ENCODE assay signal across 14 cellular contexts in genomic region chr1:8590696-8591351, GRCh38.
DNase-seq lines count a peak whose midpoint lies in the region; TF ChIP-seq lines count a peak whose summit lies in the region.
"Had no signal": no experiment of that assay in that cellular context is flagged by ENCODE, and none has a peak within 500 bp of the region (broad histone marks: within the 10 kb centered on the region; RNA-seq: fewer than 3 reads in every experiment).

No MANE protein-coding gene starts in this region.

- H4K20me1 ChIP-seq in fibroblast of lung (ENCODE audit: control insufficient read depth, extremely low read depth, insufficient read depth, low read length) (no peaks in the 10 kb centered on the region), neural progenitor cell (ENCODE audit: low read depth) (peaks cover 71% of the 10 kb centered on the region)

- no peaks in the 10 kb centered on the region for H3K9me3 ChIP-seq in A673 (ENCODE audit: low read depth, low read length, poor library complexity, severe bottlenecking)
- no peaks in the 10 kb centered on the region for H3K9me3 ChIP-seq in fibroblast of lung (ENCODE audit: control insufficient read depth, insufficient read depth, low read depth, low read length)
- H3K9me3 ChIP-seq in neural progenitor cell (ENCODE audit: low read depth) = no peaks in the 10 kb centered on the region
- no peaks in the 10 kb centered on the region for H3K9me3 ChIP-seq in stomach
- H3K9me3 ChIP-seq: BE2C had no signal

- peaks cover 28% of the 10 kb centered on the region for H3F3A ChIP-seq in neural progenitor cell (ENCODE audit: low read depth)

- BruUV-seq in A673 (replicated peaks; lab: Mats Ljungman, UMichigan) = no TSS peak

- H2AFZ ChIP-seq in fibroblast of lung (ENCODE audit: low read length) (no peak overlapping the region), neural progenitor cell (replicated peaks) (no peak overlapping the region)

- H3K9me3 Mint-ChIP-seq in neural progenitor cell = peaks cover 4% of the 10 kb centered on the region

- POLR2A ChIA-PET in A673 (lab: Charles Lee; ENCODE audit: low non-redundant PET) = no interaction called here

- H3K27ac Mint-ChIP-seq in neural progenitor cell = peak overlapping the region; percentile 78
- H3K27ac Mint-ChIP-seq: activated naive CD8-positive, alpha-beta T cell treated with anti-CD3 and anti-CD28 coated beads, Interleukin-2, amount 10 ng/mL, durations not matched to agents 7 days and 5 days had no signal

- no peaks in the 10 kb centered on the region for H3K79me2 ChIP-seq in fibroblast of lung (ENCODE audit: control insufficient read depth, insufficient read depth, low read length)
- H3K79me2 ChIP-seq in neural progenitor cell (ENCODE audit: low read depth) = peaks cover 100% of the 10 kb centered on the region

- no peak for TF ChIP-seq CTCF in A673 (conservative IDR thresholded peaks at IDR 0.05; ENCODE audit: low read depth, low read length)
- TF ChIP-seq CTCF in fibroblast of lung (conservative IDR thresholded peaks at IDR 0.05 in 1 of 2, IDR thresholded peaks at IDR 0.05 in 1 of 2; ENCODE audit: low read depth in 1 of 2, low read length in 2 of 2) = no peak
- TF ChIP-seq CTCF in neural progenitor cell (IDR thresholded peaks at IDR 0.05) = no peak
- no peak for TF ChIP-seq CTCF in stomach (IDR thresholded peaks at IDR 0.05)

- peak overlapping the region; percentile 57 for H3K27ac ChIP-seq in A673 (ENCODE audit: low read depth, low read length, poor library complexity, severe bottlenecking)
- H3K27ac ChIP-seq in fibroblast of lung (ENCODE audit: insufficient read depth, low read length) = no peak overlapping the region
- peak overlapping the region; percentile 56 for H3K27ac ChIP-seq in neural progenitor cell
- H3K27ac ChIP-seq in stomach = peak overlapping the region in 2 of 5 donors; percentile 15 to 16

- no peak for DNase-seq in A673 (ENCODE audit: low spot score)
- DNase-seq in LHCN-M2 (ENCODE audit: low read depth) = peak; percentile 43
- DNase-seq in fibroblast of lung (ENCODE audit: low read depth in 2 of 2) = no peak
- no peak for DNase-seq in neural progenitor cell (ENCODE audit: low spot score)
- no peak for DNase-seq in DMS 273 (lab: John Stamatoyannopoulos, UW; ENCODE audit: unreplicated experiment)
- no peak for DNase-seq in stomach
- DNase-seq in NCI-H748 treated with DMSO at 0.1 percent for 48 hours (lab: John Stamatoyannopoulos, UW) = no peak
- DNase-seq in effector CD4-positive, alpha-beta T cell = no peak
- DNase-seq: activated naive CD8-positive, alpha-beta T cell treated with anti-CD3 and anti-CD28 coated beads, Interleukin-2, amount 10 ng/mL, durations not matched to agents 7 days and 5 days; BE2C; DMS79; NCI-H2171 treated with DMSO at 0.1 percent for 48 hours; stimulated activated CD4-positive, alpha-beta T cell treated with anti-CD3 and anti-CD28 coated beads, Interleukin-1b, Interleukin-23, amount 100 ng/mL, for 48 hours; SW 1271 had no signal

- H3K4me1 ChIP-seq in A673 (ENCODE audit: insufficient read depth, low read length, poor library complexity, severe bottlenecking) (peaks cover 68% of the 10 kb centered on the region), fibroblast of lung (ENCODE audit: control insufficient read depth, extremely low read depth, insufficient read depth, low read length) (no peaks in the 10 kb centered on the region), neural progenitor cell (peaks cover 65% of the 10 kb centered on the region), stomach (peaks cover 3 to 37% (median 12%) of the 10 kb centered on the region in 4 donors)
- H3K4me1 ChIP-seq: BE2C had no signal

- WGBS in stomach, 5 donors = 52 to 58% (median 56%) methylated on average over 8 of the region's 8 CpGs

- H3K4me3 ChIP-seq in A673 (ENCODE audit: low read depth, low read length, poor library complexity, severe bottlenecking) = no peak overlapping the region
- no peak overlapping the region for H3K4me3 ChIP-seq in fibroblast of lung (replicated peaks in 1 of 4; ENCODE audit: control extremely low read depth in 1 of 4, insufficient read depth in 1 of 4, low read depth in 3 of 4, low read length in 4 of 4)
- no peak overlapping the region for H3K4me3 ChIP-seq in neural progenitor cell
- no peak overlapping the region for H3K4me3 ChIP-seq in stomach

- no peak overlapping the region for H3K4me3 Mint-ChIP-seq in neural progenitor cell
- H3K4me3 Mint-ChIP-seq: activated naive CD8-positive, alpha-beta T cell treated with anti-CD3 and anti-CD28 coated beads, Interleukin-2, amount 10 ng/mL, durations not matched to agents 7 days and 5 days had no signal

- no peak overlapping the region for H3K9ac ChIP-seq in fibroblast of lung (ENCODE audit: insufficient read depth, low read length)
- H3K9ac ChIP-seq in neural progenitor cell = no peak overlapping the region

- no peak for TF ChIP-seq EP300 in stomach (IDR thresholded peaks at IDR 0.05)

- peaks cover 28% of the 10 kb centered on the region for H3K36me3 Mint-ChIP-seq in neural progenitor cell

- H3K27me3 ChIP-seq in A673 (replicated peaks; ENCODE audit: insufficient read depth, low read depth, low read length, poor library complexity) = no peaks in the 10 kb centered on the region
- H3K27me3 ChIP-seq in fibroblast of lung (ENCODE audit: control insufficient read depth, insufficient read depth, low read length) = no peaks in the 10 kb centered on the region
- H3K27me3 ChIP-seq in neural progenitor cell = no peaks in the 10 kb centered on the region
- H3K27me3 ChIP-seq in stomach = no peaks in the 10 kb centered on the region
- H3K27me3 ChIP-seq: BE2C had no signal

- H3K4me1 Mint-ChIP-seq in neural progenitor cell = peaks cover 69% of the 10 kb centered on the region

- CTCF ChIA-PET in A673 (lab: Charles Lee) = no interaction called here

- no peaks in the 10 kb centered on the region for H3K27me3 Mint-ChIP-seq in neural progenitor cell (ENCODE audit: insufficient read depth, low read depth)
- H3K27me3 Mint-ChIP-seq: activated naive CD8-positive, alpha-beta T cell treated with anti-CD3 and anti-CD28 coated beads, Interleukin-2, amount 10 ng/mL, durations not matched to agents 7 days and 5 days had no signal

- intact Hi-C loops in A673 (cut with micrococcal nuclease; ENCODE audit: unreplicated experiment) (no loop called here), stomach (cut with DNase I; ENCODE audit: low total_unique reads) (no loop called here)

- no peak for TF ChIP-seq POLR2A in stomach (IDR thresholded peaks at IDR 0.05)

- H3K4me2 ChIP-seq in fibroblast of lung (ENCODE audit: extremely low read depth, insufficient read depth, low read length) = peak overlapping the region; percentile 41
- H3K4me2 ChIP-seq in neural progenitor cell = peak overlapping the region; percentile 25

- peaks cover 4% of the 10 kb centered on the region for H3K36me3 ChIP-seq in A673 (ENCODE audit: insufficient read depth, low read length, poor library complexity, severe bottlenecking)
- H3K36me3 ChIP-seq in fibroblast of lung (ENCODE audit: control insufficient read depth, insufficient read depth, low read length) = no peaks in the 10 kb centered on the region
- H3K36me3 ChIP-seq in neural progenitor cell = no peaks in the 10 kb centered on the region
- H3K36me3 ChIP-seq in stomach = no peaks in the 10 kb centered on the region
- H3K36me3 ChIP-seq: BE2C had no signal
